ENCODE assay signal across 1 cellular context in the genomic region with DNA sequence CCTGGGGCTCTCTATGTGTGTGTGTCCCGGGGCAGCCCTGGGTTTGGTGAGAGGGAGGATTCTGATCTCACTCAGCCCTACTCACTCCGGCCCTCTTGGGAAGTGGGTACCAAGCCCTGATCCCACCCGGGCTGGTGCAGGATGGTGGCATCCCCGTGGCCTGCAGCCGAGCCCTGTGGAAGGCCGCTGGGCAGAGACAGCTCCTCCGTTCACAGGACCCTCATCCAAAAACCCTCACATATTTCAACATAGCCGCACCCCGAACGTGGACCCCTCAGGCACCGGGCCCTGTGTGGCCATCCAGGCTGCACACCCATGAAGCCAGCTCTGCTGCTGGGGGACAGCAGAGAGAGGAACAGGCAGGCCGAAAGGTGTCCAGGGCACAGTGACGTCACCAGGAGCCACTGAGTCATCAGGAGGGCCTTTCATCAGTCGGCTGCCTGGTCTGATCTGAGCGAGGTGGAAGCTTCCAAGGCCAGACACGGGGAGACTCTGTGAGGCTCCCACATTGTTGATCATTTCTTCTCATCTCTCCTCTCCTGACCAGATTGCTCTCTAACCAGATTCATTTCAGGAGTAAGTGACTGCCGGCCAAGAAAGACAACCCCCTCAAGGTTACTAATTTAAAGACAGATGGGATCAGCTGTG.
A peak's percentile ranks its signal among the peaks of the same experiment; 100 is the strongest.
TF ChIP-seq lines count a peak whose summit lies in the region.

No MANE protein-coding gene starts in this region.

TF ChIP-seq in HepG2, 621 proteins besides CTCF, POLR2A, EP300 and RAD21 (continued from another document and continues in another):
- TF ChIP-seq, protein P1, sequence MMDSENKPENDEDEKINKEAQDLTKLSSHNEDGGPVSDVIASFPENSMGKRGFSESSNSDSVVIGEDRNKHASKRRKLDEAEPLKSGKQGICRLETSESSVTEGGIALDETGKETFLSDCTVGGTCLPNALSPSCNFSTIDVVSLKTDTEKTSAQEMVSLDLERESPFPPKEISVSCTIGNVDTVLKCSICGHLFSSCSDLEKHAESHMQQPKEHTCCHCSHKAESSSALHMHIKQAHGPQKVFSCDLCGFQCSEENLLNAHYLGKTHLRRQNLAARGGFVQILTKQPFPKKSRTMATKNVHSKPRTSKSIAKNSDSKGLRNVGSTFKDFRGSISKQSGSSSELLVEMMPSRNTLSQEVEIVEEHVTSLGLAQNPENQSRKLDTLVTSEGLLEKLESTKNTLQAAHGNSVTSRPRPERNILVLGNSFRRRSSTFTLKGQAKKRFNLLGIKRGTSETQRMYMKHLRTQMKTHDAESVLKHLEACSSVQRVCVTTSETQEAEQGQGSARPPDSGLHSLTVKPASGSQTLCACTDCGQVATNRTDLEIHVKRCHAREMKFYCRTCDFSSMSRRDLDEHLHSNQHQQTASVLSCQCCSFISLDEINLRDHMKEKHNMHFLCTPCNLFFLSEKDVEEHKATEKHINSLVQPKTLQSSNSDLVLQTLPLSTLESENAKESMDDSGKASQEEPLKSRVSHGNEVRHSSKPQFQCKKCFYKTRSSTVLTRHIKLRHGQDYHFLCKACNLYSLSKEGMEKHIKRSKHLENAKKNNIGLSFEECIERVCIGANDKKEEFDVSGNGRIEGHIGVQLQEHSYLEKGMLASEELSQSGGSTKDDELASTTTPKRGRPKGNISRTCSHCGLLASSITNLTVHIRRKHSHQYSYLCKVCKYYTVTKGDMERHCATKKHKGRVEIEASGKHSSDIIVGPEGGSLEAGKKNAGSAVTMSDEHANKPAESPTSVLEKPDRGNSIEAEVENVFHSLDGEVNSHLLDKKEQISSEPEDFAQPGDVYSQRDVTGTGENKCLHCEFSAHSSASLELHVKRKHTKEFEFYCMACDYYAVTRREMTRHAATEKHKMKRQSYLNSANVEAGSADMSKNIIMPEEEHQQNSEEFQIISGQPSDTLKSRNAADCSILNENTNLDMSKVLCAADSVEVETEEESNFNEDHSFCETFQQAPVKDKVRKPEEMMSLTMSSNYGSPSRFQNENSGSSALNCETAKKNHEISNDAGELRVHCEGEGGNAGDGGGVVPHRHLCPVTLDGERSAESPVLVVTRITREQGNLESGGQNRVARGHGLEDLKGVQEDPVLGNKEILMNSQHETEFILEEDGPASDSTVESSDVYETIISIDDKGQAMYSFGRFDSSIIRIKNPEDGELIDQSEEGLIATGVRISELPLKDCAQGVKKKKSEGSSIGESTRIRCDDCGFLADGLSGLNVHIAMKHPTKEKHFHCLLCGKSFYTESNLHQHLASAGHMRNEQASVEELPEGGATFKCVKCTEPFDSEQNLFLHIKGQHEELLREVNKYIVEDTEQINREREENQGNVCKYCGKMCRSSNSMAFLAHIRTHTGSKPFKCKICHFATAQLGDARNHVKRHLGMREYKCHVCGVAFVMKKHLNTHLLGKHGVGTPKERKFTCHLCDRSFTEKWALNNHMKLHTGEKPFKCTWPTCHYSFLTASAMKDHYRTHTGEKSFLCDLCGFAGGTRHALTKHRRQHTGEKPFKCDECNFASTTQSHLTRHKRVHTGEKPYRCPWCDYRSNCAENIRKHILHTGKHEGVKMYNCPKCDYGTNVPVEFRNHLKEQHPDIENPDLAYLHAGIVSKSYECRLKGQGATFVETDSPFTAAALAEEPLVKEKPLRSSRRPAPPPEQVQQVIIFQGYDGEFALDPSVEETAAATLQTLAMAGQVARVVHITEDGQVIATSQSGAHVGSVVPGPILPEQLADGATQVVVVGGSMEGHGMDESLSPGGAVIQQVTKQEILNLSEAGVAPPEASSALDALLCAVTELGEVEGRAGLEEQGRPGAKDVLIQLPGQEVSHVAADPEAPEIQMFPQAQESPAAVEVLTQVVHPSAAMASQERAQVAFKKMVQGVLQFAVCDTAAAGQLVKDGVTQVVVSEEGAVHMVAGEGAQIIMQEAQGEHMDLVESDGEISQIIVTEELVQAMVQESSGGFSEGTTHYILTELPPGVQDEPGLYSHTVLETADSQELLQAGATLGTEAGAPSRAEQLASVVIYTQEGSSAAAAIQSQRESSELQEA (CRISPR knock-in tag; IDR thresholded peaks at IDR 0.05; ENCODE audit: not compliant biosample characterization), result no peak
- TF ChIP-seq, protein P2, sequence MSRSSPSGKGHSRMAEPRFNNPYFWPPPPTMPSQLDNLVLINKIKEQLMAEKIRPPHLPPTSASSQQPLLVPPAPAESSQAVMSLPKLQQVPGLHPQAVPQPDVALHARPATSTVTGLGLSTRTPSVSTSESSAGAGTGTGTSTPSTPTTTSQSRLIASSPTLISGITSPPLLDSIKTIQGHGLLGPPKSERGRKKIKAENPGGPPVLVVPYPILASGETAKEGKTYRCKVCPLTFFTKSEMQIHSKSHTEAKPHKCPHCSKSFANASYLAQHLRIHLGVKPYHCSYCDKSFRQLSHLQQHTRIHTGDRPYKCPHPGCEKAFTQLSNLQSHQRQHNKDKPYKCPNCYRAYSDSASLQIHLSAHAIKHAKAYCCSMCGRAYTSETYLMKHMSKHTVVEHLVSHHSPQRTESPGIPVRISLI (CRISPR knock-in tag; IDR thresholded peaks at IDR 0.05; ENCODE audit: borderline replicate concordance), result no peak
- TF ChIP-seq ZNF761 (CRISPR knock-in tag; conservative IDR thresholded peaks at IDR 0.05), result no peak
- peak; percentile 93 for TF ChIP-seq RBM22 (optimal IDR thresholded peaks at IDR 0.05; ENCODE audit: low read length)
- no peak for TF ChIP-seq ZBTB8A (CRISPR knock-in tag; IDR thresholded peaks at IDR 0.05; ENCODE audit: borderline replicate concordance, low read depth)
- TF ChIP-seq, protein P3, sequence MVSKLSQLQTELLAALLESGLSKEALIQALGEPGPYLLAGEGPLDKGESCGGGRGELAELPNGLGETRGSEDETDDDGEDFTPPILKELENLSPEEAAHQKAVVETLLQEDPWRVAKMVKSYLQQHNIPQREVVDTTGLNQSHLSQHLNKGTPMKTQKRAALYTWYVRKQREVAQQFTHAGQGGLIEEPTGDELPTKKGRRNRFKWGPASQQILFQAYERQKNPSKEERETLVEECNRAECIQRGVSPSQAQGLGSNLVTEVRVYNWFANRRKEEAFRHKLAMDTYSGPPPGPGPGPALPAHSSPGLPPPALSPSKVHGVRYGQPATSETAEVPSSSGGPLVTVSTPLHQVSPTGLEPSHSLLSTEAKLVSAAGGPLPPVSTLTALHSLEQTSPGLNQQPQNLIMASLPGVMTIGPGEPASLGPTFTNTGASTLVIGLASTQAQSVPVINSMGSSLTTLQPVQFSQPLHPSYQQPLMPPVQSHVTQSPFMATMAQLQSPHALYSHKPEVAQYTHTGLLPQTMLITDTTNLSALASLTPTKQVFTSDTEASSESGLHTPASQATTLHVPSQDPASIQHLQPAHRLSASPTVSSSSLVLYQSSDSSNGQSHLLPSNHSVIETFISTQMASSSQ (IDR thresholded peaks at IDR 0.05; ENCODE audit: low read depth), result no peak
- TF ChIP-seq, protein P3 (CRISPR knock-in tag; IDR thresholded peaks at IDR 0.05; ENCODE audit: borderline replicate concordance), result no peak
- no peak for TF ChIP-seq MIER2 (CRISPR knock-in tag; IDR thresholded peaks at IDR 0.05)
- 0 out of 2 replicates have a peak, but pooled peaks have one; percentile 55 for TF ChIP-seq ZBTB21 (CRISPR knock-in tag; IDR thresholded peaks at IDR 0.05)
- TF ChIP-seq, protein P4, sequence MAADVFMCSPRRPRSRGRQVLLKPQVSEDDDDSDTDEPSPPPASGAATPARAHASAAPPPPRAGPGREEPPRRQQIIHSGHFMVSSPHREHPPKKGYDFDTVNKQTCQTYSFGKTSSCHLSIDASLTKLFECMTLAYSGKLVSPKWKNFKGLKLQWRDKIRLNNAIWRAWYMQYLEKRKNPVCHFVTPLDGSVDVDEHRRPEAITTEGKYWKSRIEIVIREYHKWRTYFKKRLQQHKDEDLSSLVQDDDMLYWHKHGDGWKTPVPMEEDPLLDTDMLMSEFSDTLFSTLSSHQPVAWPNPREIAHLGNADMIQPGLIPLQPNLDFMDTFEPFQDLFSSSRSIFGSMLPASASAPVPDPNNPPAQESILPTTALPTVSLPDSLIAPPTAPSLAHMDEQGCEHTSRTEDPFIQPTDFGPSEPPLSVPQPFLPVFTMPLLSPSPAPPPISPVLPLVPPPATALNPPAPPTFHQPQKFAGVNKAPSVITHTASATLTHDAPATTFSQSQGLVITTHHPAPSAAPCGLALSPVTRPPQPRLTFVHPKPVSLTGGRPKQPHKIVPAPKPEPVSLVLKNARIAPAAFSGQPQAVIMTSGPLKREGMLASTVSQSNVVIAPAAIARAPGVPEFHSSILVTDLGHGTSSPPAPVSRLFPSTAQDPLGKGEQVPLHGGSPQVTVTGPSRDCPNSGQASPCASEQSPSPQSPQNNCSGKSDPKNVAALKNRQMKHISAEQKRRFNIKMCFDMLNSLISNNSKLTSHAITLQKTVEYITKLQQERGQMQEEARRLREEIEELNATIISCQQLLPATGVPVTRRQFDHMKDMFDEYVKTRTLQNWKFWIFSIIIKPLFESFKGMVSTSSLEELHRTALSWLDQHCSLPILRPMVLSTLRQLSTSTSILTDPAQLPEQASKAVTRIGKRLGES (CRISPR knock-in tag; IDR thresholded peaks at IDR 0.05; ENCODE audit: borderline replicate concordance), result no peak
- TF ChIP-seq PAF1 (CRISPR knock-in tag; IDR thresholded peaks at IDR 0.05), result 0 out of 2 replicates have a peak, but pooled peaks have one; percentile 41
- TF ChIP-seq ZNF430 (CRISPR knock-in tag; IDR thresholded peaks at IDR 0.05), result no peak
- TF ChIP-seq CREB1 (IDR thresholded peaks at IDR 0.05), result peak; percentile 99
- peak; percentile 90 for TF ChIP-seq CREB1 (CRISPR knock-in tag; IDR thresholded peaks at IDR 0.05)
- no peak for TF ChIP-seq NCOR1 (IDR thresholded peaks at IDR 0.05; ENCODE audit: borderline replicate concordance, low read length)
- TF ChIP-seq STAG1 (CRISPR knock-in tag; IDR thresholded peaks at IDR 0.05), result no peak
- TF ChIP-seq, protein P5, sequence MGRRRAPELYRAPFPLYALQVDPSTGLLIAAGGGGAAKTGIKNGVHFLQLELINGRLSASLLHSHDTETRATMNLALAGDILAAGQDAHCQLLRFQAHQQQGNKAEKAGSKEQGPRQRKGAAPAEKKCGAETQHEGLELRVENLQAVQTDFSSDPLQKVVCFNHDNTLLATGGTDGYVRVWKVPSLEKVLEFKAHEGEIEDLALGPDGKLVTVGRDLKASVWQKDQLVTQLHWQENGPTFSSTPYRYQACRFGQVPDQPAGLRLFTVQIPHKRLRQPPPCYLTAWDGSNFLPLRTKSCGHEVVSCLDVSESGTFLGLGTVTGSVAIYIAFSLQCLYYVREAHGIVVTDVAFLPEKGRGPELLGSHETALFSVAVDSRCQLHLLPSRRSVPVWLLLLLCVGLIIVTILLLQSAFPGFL (CRISPR knock-in tag; IDR thresholded peaks at IDR 0.05), result no peak
- no peak for TF ChIP-seq FOXA1 (IDR thresholded peaks at IDR 0.05)
- no peak for TF ChIP-seq FOXA1 (CRISPR knock-in tag; IDR thresholded peaks at IDR 0.05)
- peak; percentile 94 for TF ChIP-seq ATF7 (IDR thresholded peaks at IDR 0.05)
- TF ChIP-seq ATF7 (CRISPR knock-in tag; IDR thresholded peaks at IDR 0.05), result no peak
- no peak for TF ChIP-seq PRMT3 (CRISPR knock-in tag; IDR thresholded peaks at IDR 0.05; ENCODE audit: borderline replicate concordance, low read depth)
- TF ChIP-seq, protein P6, sequence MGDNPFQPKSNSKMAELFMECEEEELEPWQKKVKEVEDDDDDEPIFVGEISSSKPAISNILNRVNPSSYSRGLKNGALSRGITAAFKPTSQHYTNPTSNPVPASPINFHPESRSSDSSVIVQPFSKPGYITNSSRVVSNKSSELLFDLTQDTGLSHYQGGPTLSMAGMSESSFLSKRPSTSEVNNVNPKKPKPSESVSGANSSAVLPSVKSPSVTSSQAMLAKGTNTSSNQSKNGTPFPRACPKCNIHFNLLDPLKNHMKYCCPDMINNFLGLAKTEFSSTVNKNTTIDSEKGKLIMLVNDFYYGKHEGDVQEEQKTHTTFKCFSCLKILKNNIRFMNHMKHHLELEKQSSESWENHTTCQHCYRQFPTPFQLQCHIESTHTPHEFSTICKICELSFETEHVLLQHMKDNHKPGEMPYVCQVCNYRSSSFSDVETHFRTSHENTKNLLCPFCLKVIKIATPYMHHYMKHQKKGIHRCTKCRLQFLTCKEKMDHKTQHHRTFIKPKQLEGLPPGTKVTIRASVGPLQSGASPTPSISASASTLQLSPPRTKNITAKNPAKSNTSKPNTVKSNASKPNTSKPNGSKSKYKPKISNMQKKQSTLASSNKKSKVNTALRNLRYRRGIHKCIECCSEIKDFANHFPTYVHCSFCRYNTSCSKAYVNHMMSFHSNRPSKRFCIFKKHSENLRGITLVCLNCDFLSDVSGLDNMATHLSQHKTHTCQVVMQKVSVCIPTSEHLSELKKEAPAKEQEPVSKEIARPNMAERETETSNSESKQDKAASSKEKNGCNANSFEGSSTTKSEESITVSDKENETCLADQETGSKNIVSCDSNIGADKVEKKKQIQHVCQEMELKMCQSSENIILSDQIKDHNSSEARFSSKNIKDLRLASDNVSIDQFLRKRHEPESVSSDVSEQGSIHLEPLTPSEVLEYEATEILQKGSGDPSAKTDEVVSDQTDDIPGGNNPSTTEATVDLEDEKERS (CRISPR knock-in tag; IDR thresholded peaks at IDR 0.05), result no peak
- no peak for TF ChIP-seq PTBP1 (IDR thresholded peaks at IDR 0.05; ENCODE audit: low read depth, low read length, poor library complexity, severe bottlenecking)
- TF ChIP-seq CBX2 (IDR thresholded peaks at IDR 0.05; ENCODE audit: low read depth, low read length), result no peak
- no peak for TF ChIP-seq CBX2 (CRISPR knock-in tag; IDR thresholded peaks at IDR 0.05; ENCODE audit: low read depth)
- TF ChIP-seq HOXA9 (CRISPR knock-in tag; IDR thresholded peaks at IDR 0.05; ENCODE audit: borderline replicate concordance), result no peak
- no peak for TF ChIP-seq BRCA1 (CRISPR knock-in tag; IDR thresholded peaks at IDR 0.05)
- TF ChIP-seq, protein P7, sequence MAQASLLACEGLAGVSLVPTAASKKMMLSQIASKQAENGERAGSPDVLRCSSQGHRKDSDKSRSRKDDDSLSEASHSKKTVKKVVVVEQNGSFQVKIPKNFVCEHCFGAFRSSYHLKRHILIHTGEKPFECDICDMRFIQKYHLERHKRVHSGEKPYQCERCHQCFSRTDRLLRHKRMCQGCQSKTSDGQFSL (CRISPR knock-in tag; IDR thresholded peaks at IDR 0.05), result no peak
- TF ChIP-seq FOXO1 (CRISPR knock-in tag; IDR thresholded peaks at IDR 0.05), result no peak
- no peak for TF ChIP-seq TCF12 (IDR thresholded peaks at IDR 0.05)
- TF ChIP-seq TCF12 (CRISPR knock-in tag; IDR thresholded peaks at IDR 0.05), result no peak
- TF ChIP-seq NAIF1 (CRISPR knock-in tag; IDR thresholded peaks at IDR 0.05; ENCODE audit: borderline replicate concordance), result no peak
- TF ChIP-seq MTF2 (CRISPR knock-in tag; IDR thresholded peaks at IDR 0.05; ENCODE audit: borderline replicate concordance), result no peak
- no peak for TF ChIP-seq TP53 (CRISPR knock-in tag; conservative IDR thresholded peaks at IDR 0.05)
